1 cellular context compared by ENCODE assay signal in genomic region chr5:6820851-6821479, GRCh38.
TF ChIP-seq lines count a peak whose summit lies in the region.

No MANE protein-coding gene starts in this region.

TF ChIP-seq in HepG2, 621 proteins besides CTCF, POLR2A, EP300 and RAD21 (continued from another document and continues in another):
- TF ChIP-seq ZNF407 (CRISPR knock-in tag; IDR thresholded peaks at IDR 0.05; ENCODE audit: not compliant biosample characterization) = no peak
- no peak for TF ChIP-seq ZKSCAN1 (IDR thresholded peaks at IDR 0.05; ENCODE audit: low read length)
- TF ChIP-seq GLMP (CRISPR knock-in tag; IDR thresholded peaks at IDR 0.05; ENCODE audit: borderline replicate concordance) = no peak
- TF ChIP-seq TMF1 (CRISPR knock-in tag; IDR thresholded peaks at IDR 0.05; ENCODE audit: low read depth) = no peak
- no peak for TF ChIP-seq SIX4 (CRISPR knock-in tag; IDR thresholded peaks at IDR 0.05)
- TF ChIP-seq ZNF607 (CRISPR knock-in tag; IDR thresholded peaks at IDR 0.05; ENCODE audit: borderline replicate concordance) = no peak
- TF ChIP-seq PHB2 (IDR thresholded peaks at IDR 0.05; ENCODE audit: partially characterized antibody) = no peak
- TF ChIP-seq ADNP (CRISPR knock-in tag; IDR thresholded peaks at IDR 0.05) = no peak
- no peak for TF ChIP-seq ZMYM2 (CRISPR knock-in tag; IDR thresholded peaks at IDR 0.05)
- TF ChIP-seq GPBP1L1 (CRISPR knock-in tag; IDR thresholded peaks at IDR 0.05) = no peak
- no peak for TF ChIP-seq GABPA (IDR thresholded peaks at IDR 0.05; ENCODE audit: low read depth, low read length)
- TF ChIP-seq GABPA (CRISPR knock-in tag; IDR thresholded peaks at IDR 0.05; ENCODE audit: low read depth) = no peak
- TF ChIP-seq ZNF879 (CRISPR knock-in tag; IDR thresholded peaks at IDR 0.05) = no peak
- TF ChIP-seq HNF1B (CRISPR knock-in tag; IDR thresholded peaks at IDR 0.05) = no peak
- TF ChIP-seq AKNA (CRISPR knock-in tag; IDR thresholded peaks at IDR 0.05; ENCODE audit: borderline replicate concordance) = no peak
- no peak for TF ChIP-seq ZNF800 (CRISPR knock-in tag; IDR thresholded peaks at IDR 0.05)
- TF ChIP-seq HIVEP1 (CRISPR knock-in tag; IDR thresholded peaks at IDR 0.05) = no peak
- no peak for TF ChIP-seq FOXJ3 (CRISPR knock-in tag; IDR thresholded peaks at IDR 0.05; ENCODE audit: borderline replicate concordance)
- no peak for TF ChIP-seq ZNF615 (CRISPR knock-in tag; IDR thresholded peaks at IDR 0.05; ENCODE audit: borderline replicate concordance)
- peak; percentile 80 for TF ChIP-seq SMC3 (IDR thresholded peaks at IDR 0.05; ENCODE audit: low read length)
- no peak for TF ChIP-seq ZNF629 (CRISPR knock-in tag; conservative IDR thresholded peaks at IDR 0.05)
- TF ChIP-seq ARNT (IDR thresholded peaks at IDR 0.05) = no peak
- TF ChIP-seq DMAP1 (CRISPR knock-in tag; IDR thresholded peaks at IDR 0.05) = no peak
- no peak for TF ChIP-seq NFE2L2 (IDR thresholded peaks at IDR 0.05; ENCODE audit: low read length)
- 0 out of 2 replicates have a peak, but pooled peaks have one; percentile 26 for TF ChIP-seq CBX5 (CRISPR knock-in tag; IDR thresholded peaks at IDR 0.05; ENCODE audit: borderline replicate concordance)
- TF ChIP-seq ZMYM4 (CRISPR knock-in tag; IDR thresholded peaks at IDR 0.05) = 0 out of 2 replicates have a peak, but pooled peaks have one; percentile 21
- no peak for TF ChIP-seq ZBED4 (CRISPR knock-in tag; IDR thresholded peaks at IDR 0.05; ENCODE audit: borderline replicate concordance)
- TF ChIP-seq ZBTB33 (CRISPR knock-in tag; IDR thresholded peaks at IDR 0.05) = 0 out of 2 replicates have a peak, but pooled peaks have one; percentile 47
- TF ChIP-seq STAG1 (CRISPR knock-in tag; IDR thresholded peaks at IDR 0.05) = peak; percentile 90
- TF ChIP-seq AGO2 (optimal IDR thresholded peaks at IDR 0.05; ENCODE audit: low read depth, low read length) = no peak
- no peak for TF ChIP-seq JUNB (CRISPR knock-in tag; IDR thresholded peaks at IDR 0.05; ENCODE audit: borderline replicate concordance)
